In the genomic region with DNA sequence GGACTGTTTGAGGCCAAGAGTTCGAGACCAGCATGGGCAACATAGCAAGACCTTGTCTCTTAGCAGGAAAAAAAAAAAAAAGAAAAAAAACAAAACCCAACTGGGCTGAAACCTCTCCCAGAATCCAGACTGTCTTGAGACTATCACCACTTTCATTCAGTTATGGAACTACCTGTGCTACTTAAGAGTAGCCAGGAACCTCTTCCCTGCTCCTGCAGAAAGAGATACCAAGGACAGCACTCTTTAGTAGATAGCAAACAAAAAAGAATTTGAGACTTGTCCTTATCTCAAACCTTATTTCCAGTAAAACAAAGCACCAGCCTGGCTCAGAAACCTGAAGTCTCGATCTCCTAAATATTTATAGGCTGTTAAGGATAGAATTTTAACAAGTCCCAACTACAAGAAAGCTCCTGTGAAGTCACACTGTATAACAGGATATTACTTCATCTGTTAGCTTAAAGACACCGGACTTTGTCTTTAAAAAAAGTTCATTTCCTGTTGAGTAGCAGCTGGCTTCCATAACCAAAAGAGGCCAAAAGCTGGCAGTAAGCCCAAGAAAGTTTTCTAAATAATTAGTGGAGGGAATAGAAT, we compare ENCODE assay signal across 8 cellular contexts. TPM values are rescaled to one million over a fixed set of nuclear protein-coding genes. Genes with fewer than 3 reads are reported as not detected.
A peak's percentile ranks its signal among the peaks of the same experiment; 100 is the strongest.
DNase-seq lines count a peak whose midpoint lies in the region; ATAC-seq and TF ChIP-seq lines count a peak whose summit lies in the region.

No MANE protein-coding gene starts in this region.

- peak overlapping the region; percentile 81 for H3K27ac Mint-ChIP-seq in activated naive CD4-positive, alpha-beta T cell treated with anti-CD3 and anti-CD28 coated beads, Interleukin-2, amount 10 ng/mL, durations not matched to agents 7 days and 5 days
- H3K27ac Mint-ChIP-seq in T-helper 17 cell, result peak overlapping the region; percentile 62
- peak overlapping the region; percentile 6 for H3K27ac Mint-ChIP-seq in type B pancreatic cell

- peaks cover 76% of the 10 kb centered on the region for H3K4me1 Mint-ChIP-seq in activated naive CD4-positive, alpha-beta T cell treated with anti-CD3 and anti-CD28 coated beads, Interleukin-2, amount 10 ng/mL, durations not matched to agents 7 days and 5 days
- H3K4me1 Mint-ChIP-seq in T-helper 17 cell (peaks cover 53% of the 10 kb centered on the region), type B pancreatic cell (ENCODE audit: unreplicated experiment) (peaks cover 36% of the 10 kb centered on the region)

- peak overlapping the region; percentile 88 to 97 (median 96) for H3K27ac ChIP-seq in gastroesophageal sphincter

- TF ChIP-seq EP300 in gastroesophageal sphincter (IDR thresholded peaks at IDR 0.05), result no peak

- H3K4me3 ChIP-seq in gastroesophageal sphincter, result no peak overlapping the region

- CTCF ChIA-PET in activated naive CD4-positive, alpha-beta T cell treated with anti-CD3 and anti-CD28 coated beads, Interleukin-2, amount 10 ng/mL, durations not matched to agents 7 days and 5 days (lab: Charles Lee), result no interaction called here

- peaks cover 0 to 5% of the 10 kb centered on the region in 2 donors for H3K36me3 ChIP-seq in gastroesophageal sphincter

- H3K27me3 ChIP-seq in gastroesophageal sphincter, result no peaks in the 10 kb centered on the region

- no peak for DNase-seq in activated naive CD4-positive, alpha-beta T cell treated with anti-CD3 and anti-CD28 coated beads, Interleukin-2, amount 10 ng/mL, durations not matched to agents 7 days and 5 days
- DNase-seq in activated naive CD4-positive, alpha-beta T cell (lab: John Stamatoyannopoulos, UW), result no peak
- DNase-seq in T-helper 17 cell, result no peak
- no peak for DNase-seq in type B pancreatic cell (ENCODE audit: extremely low spot score, unreplicated experiment)
- DNase-seq in NCI-H2107 treated with DMSO at 0.1 percent for 48 hours (lab: John Stamatoyannopoulos, UW; ENCODE audit: unreplicated experiment), result no peak
- no peak for DNase-seq in germinal center (ENCODE audit: low spot score)

- ATAC-seq in T-helper 17 cell, result no peak
- no peak for ATAC-seq in gastroesophageal sphincter
- ATAC-seq in HG03571 (IDR thresholded peaks at IDR 0.05; ENCODE audit: unreplicated experiment), result no peak

- H3K9me3 ChIP-seq in T-helper 17 cell (ENCODE audit: control insufficient read depth, low read length, poor library complexity, severe bottlenecking), result no peaks in the 10 kb centered on the region
- no peaks in the 10 kb centered on the region for H3K9me3 ChIP-seq in gastroesophageal sphincter

- no peaks in the 10 kb centered on the region for H3K9me3 Mint-ChIP-seq in activated naive CD4-positive, alpha-beta T cell treated with anti-CD3 and anti-CD28 coated beads, Interleukin-2, amount 10 ng/mL, durations not matched to agents 7 days and 5 days
- H3K9me3 Mint-ChIP-seq in type B pancreatic cell, result no peaks in the 10 kb centered on the region

- no peaks in the 10 kb centered on the region for H3K27me3 Mint-ChIP-seq in activated naive CD4-positive, alpha-beta T cell treated with anti-CD3 and anti-CD28 coated beads, Interleukin-2, amount 10 ng/mL, durations not matched to agents 7 days and 5 days
- H3K27me3 Mint-ChIP-seq in T-helper 17 cell (no peaks in the 10 kb centered on the region), type B pancreatic cell (no peaks in the 10 kb centered on the region)

- peaks cover 64% of the 10 kb centered on the region for H3K36me3 Mint-ChIP-seq in activated naive CD4-positive, alpha-beta T cell treated with anti-CD3 and anti-CD28 coated beads, Interleukin-2, amount 10 ng/mL, durations not matched to agents 7 days and 5 days
- H3K36me3 Mint-ChIP-seq in T-helper 17 cell (ENCODE audit: low read depth) (no peaks in the 10 kb centered on the region), type B pancreatic cell (peaks cover 22% of the 10 kb centered on the region)

- no peak overlapping the region for H3K4me3 Mint-ChIP-seq in activated naive CD4-positive, alpha-beta T cell treated with anti-CD3 and anti-CD28 coated beads, Interleukin-2, amount 10 ng/mL, durations not matched to agents 7 days and 5 days
- peak overlapping the region; percentile 13 for H3K4me3 Mint-ChIP-seq in T-helper 17 cell
- H3K4me3 Mint-ChIP-seq in type B pancreatic cell, result no peak overlapping the region

- no peak for TF ChIP-seq POLR2A in gastroesophageal sphincter (IDR thresholded peaks at IDR 0.05)

- TF ChIP-seq CTCF in gastroesophageal sphincter (IDR thresholded peaks at IDR 0.05) (no peak), type B pancreatic cell (conservative IDR thresholded peaks at IDR 0.05) (no peak)

- H3K4me1 ChIP-seq in gastroesophageal sphincter, result peaks cover 7 to 89% (median 27%) of the 10 kb centered on the region in 3 donors

- 25 to 31% methylated on average over 3 of the region's 3 CpGs for WGBS in gastroesophageal sphincter (ENCODE audit: low coverage in 1 of 2), 2 donors

RNA-seq across cellular contexts. Expression of a gene that starts 5.1 kb away (rescaled TPM):
- total RNA-seq in T-helper 17 cell, result 10 to 100 TPM; 59.0 to 75.5 TPM
- 10 to 100 TPM; 36.1 to 48.3 (median 41.7) TPM for total RNA-seq in gastroesophageal sphincter
- total RNA-seq in type B pancreatic cell (ENCODE audit: low replicate concordance), result 17.9 and 18.9 TPM in 2 replicates

Comparison
In these comparisons a context has a peak if more than half of its experiments do, and no peak if none do; other contexts are left out.
1. H3K27ac Mint-ChIP-seq: peak in every context shown above with its lines; median percentile 81 in activated naive CD4-positive, alpha-beta T cell treated with anti-CD3 and anti-CD28 coated beads, Interleukin-2, amount 10 ng/mL, durations not matched to agents 7 days and 5 days; 62 in T-helper 17 cell; 6 in type B pancreatic cell.